In genomic region chr7:110522751-110523200, GRCh38 we compare ENCODE assay signal across 9 cellular contexts.
DNase-seq lines count a peak whose midpoint lies in the region; FAIRE-seq and TF ChIP-seq lines count a peak whose summit lies in the region.
"Had no signal": no experiment of that assay in that cellular context is flagged by ENCODE, and none has a peak within 500 bp of the region (broad histone marks: within the 10 kb centered on the region; RNA-seq: fewer than 3 reads in every experiment).

No MANE protein-coding gene starts in this region.

- CTCF ChIA-PET in CD4-positive, alpha-beta memory T cell (lab: Charles Lee; ENCODE audit: partially characterized antibody) = no interaction called here

- no peaks in the 10 kb centered on the region for H3K4me1 Mint-ChIP-seq in immature natural killer cell
- H3K4me1 Mint-ChIP-seq in CD4-positive, alpha-beta memory T cell = no peaks in the 10 kb centered on the region
- H3K4me1 Mint-ChIP-seq: naive thymus-derived CD4-positive, alpha-beta T cell had no signal

- POLR2A ChIA-PET in CD4-positive, alpha-beta memory T cell (lab: Charles Lee; ENCODE audit: partially characterized antibody) = no interaction called here

- no peaks in the 10 kb centered on the region for H3K27me3 Mint-ChIP-seq in immature natural killer cell (ENCODE audit: low read depth in 3 of 3)
- H3K27me3 Mint-ChIP-seq in CD4-positive, alpha-beta memory T cell = no peaks in the 10 kb centered on the region
- H3K27me3 Mint-ChIP-seq: naive thymus-derived CD4-positive, alpha-beta T cell had no signal

- DNase-seq in NCI-H524 (lab: John Stamatoyannopoulos, UW) = peak; percentile 14 to 36
- DNase-seq in NCI-H524 treated with DMSO at 0.1 percent for 48 hours (lab: John Stamatoyannopoulos, UW) = no peak
- DNase-seq in NCI-H2227 (lab: John Stamatoyannopoulos, UW; ENCODE audit: unreplicated experiment) = peak; percentile 79
- peak; percentile 40 for DNase-seq in choroid plexus epithelial cell (ENCODE audit: low read depth)
- DNase-seq in small intestine = peak; percentile 51
- no peak for DNase-seq in prostate gland (ENCODE audit: low spot score)
- no peak for DNase-seq in immature natural killer cell
- DNase-seq in CD4-positive, alpha-beta memory T cell = no peak
- DNase-seq: naive thymus-derived CD4-positive, alpha-beta T cell had no signal

- TF ChIP-seq CTCF in choroid plexus epithelial cell (conservative IDR thresholded peaks at IDR 0.05; ENCODE audit: low read depth, low read length) (no peak), prostate gland (IDR thresholded peaks at IDR 0.05) (no peak)

- no peak overlapping the region for H3K27ac Mint-ChIP-seq in immature natural killer cell
- H3K27ac Mint-ChIP-seq in CD4-positive, alpha-beta memory T cell = no peak overlapping the region
- H3K27ac Mint-ChIP-seq: naive thymus-derived CD4-positive, alpha-beta T cell had no signal

- H3K27me3 ChIP-seq in small intestine (ENCODE audit: control insufficient read depth in 2 of 2, insufficient read depth in 2 of 2, low read length in 2 of 2) (no peaks in the 10 kb centered on the region), prostate gland (replicated peaks; ENCODE audit: insufficient read depth) (no peaks in the 10 kb centered on the region)
- no peaks in the 10 kb centered on the region for H3K27me3 ChIP-seq in CD4-positive, alpha-beta memory T cell (ENCODE audit: insufficient read depth, low read length)

- H3K36me3 ChIP-seq in small intestine (ENCODE audit: control insufficient read depth in 2 of 2, insufficient read depth in 2 of 2, low read length in 2 of 2) (no peaks in the 10 kb centered on the region), prostate gland (no peaks in the 10 kb centered on the region)
- no peaks in the 10 kb centered on the region for H3K36me3 ChIP-seq in CD4-positive, alpha-beta memory T cell (ENCODE audit: insufficient read depth, low read length)

- H3K9me3 ChIP-seq in small intestine (ENCODE audit: control insufficient read depth, low read depth) (no peaks in the 10 kb centered on the region), prostate gland (no peaks in the 10 kb centered on the region)
- H3K9me3 ChIP-seq in CD4-positive, alpha-beta memory T cell (ENCODE audit: control insufficient read depth in 1 of 2, low read length in 2 of 2) = no peaks in the 10 kb centered on the region

- peaks cover 0 to 3% (median 0%) of the 10 kb centered on the region in 3 donors for H3K36me3 Mint-ChIP-seq in immature natural killer cell
- no peaks in the 10 kb centered on the region for H3K36me3 Mint-ChIP-seq in CD4-positive, alpha-beta memory T cell
- H3K36me3 Mint-ChIP-seq: naive thymus-derived CD4-positive, alpha-beta T cell had no signal

- no peaks in the 10 kb centered on the region for H3K4me1 ChIP-seq in small intestine (ENCODE audit: control insufficient read depth in 2 of 2, insufficient read depth in 1 of 2, low read depth in 1 of 2, low read length in 1 of 2)
- no peaks in the 10 kb centered on the region for H3K4me1 ChIP-seq in prostate gland (replicated peaks)
- H3K4me1 ChIP-seq in CD4-positive, alpha-beta memory T cell (ENCODE audit: insufficient read depth, low read length) = no peaks in the 10 kb centered on the region

- no peak for TF ChIP-seq POLR2A in prostate gland (IDR thresholded peaks at IDR 0.05)

- FAIRE-seq in small intestine (lab: Jason Lieb, UNC) = no peak

- no peak overlapping the region for H3K27ac ChIP-seq in small intestine (ENCODE audit: low read depth in 1 of 2, low read length in 1 of 2)
- H3K27ac ChIP-seq in prostate gland = no peak overlapping the region
- H3K27ac ChIP-seq in CD4-positive, alpha-beta memory T cell (ENCODE audit: low read depth, low read length) = no peak overlapping the region

- H3K4me3 Mint-ChIP-seq in immature natural killer cell = no peak overlapping the region
- H3K4me3 Mint-ChIP-seq in CD4-positive, alpha-beta memory T cell = no peak overlapping the region
- H3K4me3 Mint-ChIP-seq: naive thymus-derived CD4-positive, alpha-beta T cell had no signal

- no peak overlapping the region for H3K4me3 ChIP-seq in choroid plexus epithelial cell (ENCODE audit: low read depth, low read length)
- no peak overlapping the region for H3K4me3 ChIP-seq in small intestine (ENCODE audit: low read depth in 1 of 2, low read length in 2 of 2)
- H3K4me3 ChIP-seq in prostate gland = no peak overlapping the region
- no peak overlapping the region for H3K4me3 ChIP-seq in CD4-positive, alpha-beta memory T cell (ENCODE audit: low read length in 2 of 2)

- intact Hi-C loops in prostate gland (cut with DNase I) = no loop called here
- intact Hi-C loops in CD4-positive, alpha-beta memory T cell (cut with micrococcal nuclease) = no loop called here

- 13 to 36% (median 30%) methylated on average over 3 of the region's 3 CpGs for WGBS in small intestine, 3 donors
- 55% methylated on average over 3 of the region's 3 CpGs for WGBS in prostate gland

- H3K9me3 Mint-ChIP-seq in immature natural killer cell = peaks cover 6 to 66% (median 25%) of the 10 kb centered on the region in 6 donors
- H3K9me3 Mint-ChIP-seq in CD4-positive, alpha-beta memory T cell = peaks cover 0 to 4% (median 0%) of the 10 kb centered on the region in 8 donors

Comparison
In these comparisons a context has a peak if more than half of its experiments do, and no peak if none do; other contexts are left out.
1. DNase-seq: peak in NCI-H524 (2 of 2), NCI-H2227 (single experiment), choroid plexus epithelial cell (single experiment) and small intestine (single experiment); none in NCI-H524 treated with DMSO at 0.1 percent for 48 hours (single experiment), prostate gland (single experiment), immature natural killer cell (0 of 3) and CD4-positive, alpha-beta memory T cell (0 of 5).